In the genomic region with DNA sequence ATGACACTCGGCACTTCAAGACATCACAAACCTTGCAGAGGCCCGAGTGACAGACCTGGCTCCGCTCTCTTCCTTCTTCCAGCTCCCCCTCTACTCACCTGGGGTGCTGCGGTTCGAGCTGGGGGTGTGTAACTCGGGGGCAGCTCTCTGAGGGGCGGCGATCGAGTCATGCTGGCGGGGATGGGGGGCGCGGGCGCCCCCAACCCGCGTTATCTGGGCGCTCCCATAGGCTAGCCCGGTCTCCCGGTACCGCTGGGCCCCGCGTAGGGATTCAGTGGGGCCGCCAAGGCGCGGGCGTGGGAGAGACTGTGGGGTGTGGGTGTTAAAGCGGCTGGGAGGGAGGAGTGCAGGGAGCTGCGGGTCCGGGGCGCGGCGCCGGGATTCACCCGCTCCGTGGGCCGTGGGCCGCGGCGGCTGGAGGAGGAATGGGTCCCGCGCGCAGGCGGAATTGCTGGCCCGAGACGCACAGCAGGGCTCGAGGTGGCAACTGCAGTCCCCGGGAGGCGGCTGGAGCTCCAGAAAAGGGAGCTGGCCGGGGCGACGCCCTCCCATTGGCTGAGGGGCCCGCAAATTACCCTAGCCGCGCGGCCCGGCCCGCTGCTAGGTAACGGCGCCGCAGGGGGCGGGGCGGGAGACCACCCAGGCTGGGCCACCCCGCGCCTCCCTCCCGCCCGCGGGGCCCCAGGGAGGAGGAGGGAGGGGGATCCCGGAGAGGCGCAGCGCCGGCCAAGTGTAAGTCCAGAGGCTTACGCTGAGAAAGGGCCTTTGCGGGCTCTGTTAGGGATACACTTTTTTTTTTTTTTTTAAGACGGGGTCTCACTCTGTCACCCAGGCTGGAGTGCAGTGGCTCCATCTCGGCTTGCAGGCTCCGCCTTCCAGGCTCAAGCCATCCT, we compare ENCODE assay signal across 8 cellular contexts. TPM values are rescaled to one million over a fixed set of nuclear protein-coding genes. Genes with fewer than 3 reads are reported as not detected.
DNase-seq lines count a peak whose midpoint lies in the region; ATAC-seq and TF ChIP-seq lines count a peak whose summit lies in the region.

A gene with protein sequence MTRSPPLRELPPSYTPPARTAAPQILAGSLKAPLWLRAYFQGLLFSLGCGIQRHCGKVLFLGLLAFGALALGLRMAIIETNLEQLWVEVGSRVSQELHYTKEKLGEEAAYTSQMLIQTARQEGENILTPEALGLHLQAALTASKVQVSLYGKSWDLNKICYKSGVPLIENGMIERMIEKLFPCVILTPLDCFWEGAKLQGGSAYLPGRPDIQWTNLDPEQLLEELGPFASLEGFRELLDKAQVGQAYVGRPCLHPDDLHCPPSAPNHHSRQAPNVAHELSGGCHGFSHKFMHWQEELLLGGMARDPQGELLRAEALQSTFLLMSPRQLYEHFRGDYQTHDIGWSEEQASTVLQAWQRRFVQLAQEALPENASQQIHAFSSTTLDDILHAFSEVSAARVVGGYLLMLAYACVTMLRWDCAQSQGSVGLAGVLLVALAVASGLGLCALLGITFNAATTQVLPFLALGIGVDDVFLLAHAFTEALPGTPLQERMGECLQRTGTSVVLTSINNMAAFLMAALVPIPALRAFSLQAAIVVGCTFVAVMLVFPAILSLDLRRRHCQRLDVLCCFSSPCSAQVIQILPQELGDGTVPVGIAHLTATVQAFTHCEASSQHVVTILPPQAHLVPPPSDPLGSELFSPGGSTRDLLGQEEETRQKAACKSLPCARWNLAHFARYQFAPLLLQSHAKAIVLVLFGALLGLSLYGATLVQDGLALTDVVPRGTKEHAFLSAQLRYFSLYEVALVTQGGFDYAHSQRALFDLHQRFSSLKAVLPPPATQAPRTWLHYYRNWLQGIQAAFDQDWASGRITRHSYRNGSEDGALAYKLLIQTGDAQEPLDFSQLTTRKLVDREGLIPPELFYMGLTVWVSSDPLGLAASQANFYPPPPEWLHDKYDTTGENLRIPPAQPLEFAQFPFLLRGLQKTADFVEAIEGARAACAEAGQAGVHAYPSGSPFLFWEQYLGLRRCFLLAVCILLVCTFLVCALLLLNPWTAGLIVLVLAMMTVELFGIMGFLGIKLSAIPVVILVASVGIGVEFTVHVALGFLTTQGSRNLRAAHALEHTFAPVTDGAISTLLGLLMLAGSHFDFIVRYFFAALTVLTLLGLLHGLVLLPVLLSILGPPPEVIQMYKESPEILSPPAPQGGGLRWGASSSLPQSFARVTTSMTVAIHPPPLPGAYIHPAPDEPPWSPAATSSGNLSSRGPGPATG (minus strand): TSS at position 491 of the 893 bp plus-strand sequence. CDS start 321 bp downstream, at position 170.

- H3K27me3 Mint-ChIP-seq in activated naive CD4-positive, alpha-beta T cell treated with anti-CD3 and anti-CD28 coated beads for 36 hours (ENCODE audit: low read depth) = peaks cover 28% of the 10 kb centered on the region
- peaks cover 4% of the 10 kb centered on the region for H3K27me3 Mint-ChIP-seq in nephron (ENCODE audit: low read depth)

- peaks cover 2% of the 10 kb centered on the region for H3K9me3 Mint-ChIP-seq in activated naive CD4-positive, alpha-beta T cell treated with anti-CD3 and anti-CD28 coated beads for 36 hours
- no peaks in the 10 kb centered on the region for H3K9me3 Mint-ChIP-seq in nephron

- no peaks in the 10 kb centered on the region for H3K4me1 ChIP-seq in foreskin keratinocyte

- DNase-seq in stimulated activated CD4-positive, alpha-beta T cell treated with anti-CD3 and anti-CD28 coated beads, Interleukin-15, amount 100 ng/mL, for 24 hours = peak; percentile 42
- DNase-seq in stimulated activated CD4-positive, alpha-beta T cell treated with anti-CD3 and anti-CD28 coated beads, Interleukin-1b, Interleukin-23, amount 100 ng/mL, for 48 hours = no peak
- DNase-seq in NCI-H2171 (lab: John Stamatoyannopoulos, UW) = peak; percentile 91
- peak; percentile 26 for DNase-seq in activated naive CD4-positive, alpha-beta T cell treated with anti-CD3 and anti-CD28 coated beads for 36 hours
- DNase-seq in foreskin keratinocyte = no peak
- DNase-seq in GDM1 (lab: John Stamatoyannopoulos, UW) = no peak
- DNase-seq in posterior vena cava (ENCODE audit: low spot score) = no peak

- H3K27ac Mint-ChIP-seq in activated naive CD4-positive, alpha-beta T cell treated with anti-CD3 and anti-CD28 coated beads for 36 hours = no peak within 1 kb of the TSS
- peak within 1 kb of the TSS; percentile 58 to 86 (median 84) for H3K27ac Mint-ChIP-seq in nephron

- ATAC-seq in foreskin keratinocyte = peak; percentile 69

- H3K27ac ChIP-seq in foreskin keratinocyte = no peak within 1 kb of the TSS

- CTCF ChIA-PET in activated naive CD4-positive, alpha-beta T cell treated with anti-CD3 and anti-CD28 coated beads for 36 hours (lab: Charles Lee) = no interaction called here

- peaks cover 4% of the 10 kb centered on the region for H3K4me1 Mint-ChIP-seq in activated naive CD4-positive, alpha-beta T cell treated with anti-CD3 and anti-CD28 coated beads for 36 hours (ENCODE audit: low read depth)
- H3K4me1 Mint-ChIP-seq in nephron = peaks cover 40% of the 10 kb centered on the region

- peaks cover 9% of the 10 kb centered on the region for H3K36me3 Mint-ChIP-seq in activated naive CD4-positive, alpha-beta T cell treated with anti-CD3 and anti-CD28 coated beads for 36 hours (ENCODE audit: low read depth)
- H3K36me3 Mint-ChIP-seq in nephron (ENCODE audit: low read depth) = no peaks in the 10 kb centered on the region

- H3K4me3 Mint-ChIP-seq in activated naive CD4-positive, alpha-beta T cell treated with anti-CD3 and anti-CD28 coated beads for 36 hours = peak within 1 kb of the TSS; percentile 9
- H3K4me3 Mint-ChIP-seq in nephron = peak within 1 kb of the TSS; percentile 75 to 88 (median 86)

- TF ChIP-seq CTCF in foreskin keratinocyte (conservative IDR thresholded peaks at IDR 0.05) (no peak), nephron (IDR thresholded peaks at IDR 0.05; ENCODE audit: unreplicated experiment in 3 of 3) (no peak)

- no peaks in the 10 kb centered on the region for H3K27me3 ChIP-seq in foreskin keratinocyte

- intact Hi-C loops in activated naive CD4-positive, alpha-beta T cell treated with anti-CD3 and anti-CD28 coated beads for 36 hours (cut with micrococcal nuclease) = no loop called here
- intact Hi-C loops in posterior vena cava (cut with DNase I) = loop anchor here in 1 of 2 donors (5.0 kb wide), 1 partner anchor 51 kb away; no protein-coding TSS in a partner anchor

RNA-seq across cellular contexts. Expression of the gene that starts here (rescaled TPM):
- 1 to 10 TPM in 1 of 2 experiments, under 1 TPM in 1; 0.94 to 1.0 TPM for total RNA-seq in activated naive CD4-positive, alpha-beta T cell treated with anti-CD3 and anti-CD28 coated beads for 36 hours
- total RNA-seq in foreskin keratinocyte (0.31 and 0.67 TPM in 2 replicates), posterior vena cava (1 to 10 TPM; 1.6 to 2.1 TPM)
- 0.04 and 0.06 TPM in 2 replicates for polyA plus RNA-seq in foreskin keratinocyte

Comparison
In these comparisons a context has a peak if more than half of its experiments do, and no peak if none do; other contexts are left out.
1. DNase-seq: peak in stimulated activated CD4-positive, alpha-beta T cell treated with anti-CD3 and anti-CD28 coated beads, Interleukin-15, amount 100 ng/mL, for 24 hours (single experiment), NCI-H2171 (single experiment) and activated naive CD4-positive, alpha-beta T cell treated with anti-CD3 and anti-CD28 coated beads for 36 hours (single experiment); none in stimulated activated CD4-positive, alpha-beta T cell treated with anti-CD3 and anti-CD28 coated beads, Interleukin-1b, Interleukin-23, amount 100 ng/mL, for 48 hours (single experiment), foreskin keratinocyte (0 of 2), GDM1 (single experiment) and posterior vena cava (single experiment).
2. Peak in ATAC-seq in foreskin keratinocyte; RNA of the gene not detected or under 1 TPM.